Comparison of ENCODE assay signal across 1 cellular context in genomic region chr1:117674521-117675400, GRCh38.
TF ChIP-seq lines count a peak whose summit lies in the region.

No MANE protein-coding gene starts in this region.

TF ChIP-seq in IMR-90, 13 proteins besides CTCF, POLR2A, EP300 and RAD21 (continued from another document):
- TF ChIP-seq USF2 (IDR thresholded peaks at IDR 0.05; ENCODE audit: low read depth, low read length): no peak
